Comparison of ENCODE assay signal across 1 cellular context in genomic region chr5:79513519-79514390, GRCh38.
A peak's percentile ranks its signal among the peaks of the same experiment; 100 is the strongest.
TF ChIP-seq lines count a peak whose summit lies in the region.

A gene with protein sequence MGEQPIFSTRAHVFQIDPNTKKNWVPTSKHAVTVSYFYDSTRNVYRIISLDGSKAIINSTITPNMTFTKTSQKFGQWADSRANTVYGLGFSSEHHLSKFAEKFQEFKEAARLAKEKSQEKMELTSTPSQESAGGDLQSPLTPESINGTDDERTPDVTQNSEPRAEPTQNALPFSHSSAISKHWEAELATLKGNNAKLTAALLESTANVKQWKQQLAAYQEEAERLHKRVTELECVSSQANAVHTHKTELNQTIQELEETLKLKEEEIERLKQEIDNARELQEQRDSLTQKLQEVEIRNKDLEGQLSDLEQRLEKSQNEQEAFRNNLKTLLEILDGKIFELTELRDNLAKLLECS (minus strand): TSS chr5:79514134. CDS start chr5:79512774, 1,360 bp downstream.

TF ChIP-seq in GM12878, 131 proteins besides CTCF, POLR2A, EP300 and RAD21 (continued from another document and continues in another):
- TF ChIP-seq CUX1 (IDR thresholded peaks at IDR 0.05; ENCODE audit: insufficient replicate concordance, low read depth, low read length) (no peak), NR2C1 (IDR thresholded peaks at IDR 0.05) (no peak), E4F1 (IDR thresholded peaks at IDR 0.05; ENCODE audit: borderline replicate concordance, partially characterized antibody) (no peak), RFX5 (IDR thresholded peaks at IDR 0.05; ENCODE audit: low read depth, low read length) (no peak), YBX1 (IDR thresholded peaks at IDR 0.05) (no peak), GATAD2B (conservative IDR thresholded peaks at IDR 0.05; ENCODE audit: low read depth) (peak; percentile 68), ZNF687 (IDR thresholded peaks at IDR 0.05) (peak; percentile 46; the same call in 1 of the 2 replicates), RB1 (IDR thresholded peaks at IDR 0.05; ENCODE audit: borderline replicate concordance) (0 out of 2 replicates have a peak, but pooled peaks have one; percentile 40), SPI1 (IDR thresholded peaks at IDR 0.05; ENCODE audit: borderline replicate concordance, insufficient read depth, low read depth, low read length) (no peak), FOS (IDR thresholded peaks at IDR 0.05; ENCODE audit: borderline replicate concordance, extremely low read depth, insufficient read length) (no peak), ZZZ3 (IDR thresholded peaks at IDR 0.05; ENCODE audit: control insufficient read depth, insufficient read length, low read depth) (no peak), CBX3 (IDR thresholded peaks at IDR 0.05; ENCODE audit: borderline replicate concordance, low read depth) (no peak), NFIC (IDR thresholded peaks at IDR 0.05; ENCODE audit: low read depth, low read length) (no peak), DPF2 (IDR thresholded peaks at IDR 0.05) (no peak), BACH1 (IDR thresholded peaks at IDR 0.05; ENCODE audit: borderline replicate concordance) (0 out of 2 replicates have a peak, but pooled peaks have one; percentile 47), BRCA1 (IDR thresholded peaks at IDR 0.05; ENCODE audit: low read depth, low read length) (0 out of 2 replicates have a peak, but pooled peaks have one; percentile 29), BHLHE40 (IDR thresholded peaks at IDR 0.05; ENCODE audit: borderline replicate concordance in 1 of 2, low read depth in 2 of 2, low read length in 1 of 2) (peak in 1 of 2 experiments; percentile 60; a peak in 2 of 4 replicates), ZNF622 (IDR thresholded peaks at IDR 0.05) (no peak), MYC (IDR thresholded peaks at IDR 0.05; ENCODE audit: insufficient read depth, insufficient read length, insufficient replicate concordance, low read length, severe bottlenecking) (no peak), SMARCA5 (IDR thresholded peaks at IDR 0.05) (peak; percentile 24), YY1 (IDR thresholded peaks at IDR 0.05; ENCODE audit: low read depth, low read length) (no peak), IKZF1 (conservative IDR thresholded peaks at IDR 0.05) (peak; percentile 79; the same call in 1 of the 2 replicates), EGR1 (IDR thresholded peaks at IDR 0.05; ENCODE audit: borderline replicate concordance in 1 of 2, low read depth in 2 of 2, low read length in 2 of 2) (no peak; a peak in 1 of 3 replicates), ASH2L (IDR thresholded peaks at IDR 0.05; ENCODE audit: borderline replicate concordance, low read depth) (no peak), HDAC6 (IDR thresholded peaks at IDR 0.05; ENCODE audit: unreplicated experiment) (no peak), TAF1 (IDR thresholded peaks at IDR 0.05; ENCODE audit: borderline replicate concordance, low read depth, low read length) (no peak), BMI1 (IDR thresholded peaks at IDR 0.05; ENCODE audit: borderline replicate concordance) (no peak), CBX5 (IDR thresholded peaks at IDR 0.05; ENCODE audit: low read depth) (no peak)
- TF ChIP-seq, protein P1, sequence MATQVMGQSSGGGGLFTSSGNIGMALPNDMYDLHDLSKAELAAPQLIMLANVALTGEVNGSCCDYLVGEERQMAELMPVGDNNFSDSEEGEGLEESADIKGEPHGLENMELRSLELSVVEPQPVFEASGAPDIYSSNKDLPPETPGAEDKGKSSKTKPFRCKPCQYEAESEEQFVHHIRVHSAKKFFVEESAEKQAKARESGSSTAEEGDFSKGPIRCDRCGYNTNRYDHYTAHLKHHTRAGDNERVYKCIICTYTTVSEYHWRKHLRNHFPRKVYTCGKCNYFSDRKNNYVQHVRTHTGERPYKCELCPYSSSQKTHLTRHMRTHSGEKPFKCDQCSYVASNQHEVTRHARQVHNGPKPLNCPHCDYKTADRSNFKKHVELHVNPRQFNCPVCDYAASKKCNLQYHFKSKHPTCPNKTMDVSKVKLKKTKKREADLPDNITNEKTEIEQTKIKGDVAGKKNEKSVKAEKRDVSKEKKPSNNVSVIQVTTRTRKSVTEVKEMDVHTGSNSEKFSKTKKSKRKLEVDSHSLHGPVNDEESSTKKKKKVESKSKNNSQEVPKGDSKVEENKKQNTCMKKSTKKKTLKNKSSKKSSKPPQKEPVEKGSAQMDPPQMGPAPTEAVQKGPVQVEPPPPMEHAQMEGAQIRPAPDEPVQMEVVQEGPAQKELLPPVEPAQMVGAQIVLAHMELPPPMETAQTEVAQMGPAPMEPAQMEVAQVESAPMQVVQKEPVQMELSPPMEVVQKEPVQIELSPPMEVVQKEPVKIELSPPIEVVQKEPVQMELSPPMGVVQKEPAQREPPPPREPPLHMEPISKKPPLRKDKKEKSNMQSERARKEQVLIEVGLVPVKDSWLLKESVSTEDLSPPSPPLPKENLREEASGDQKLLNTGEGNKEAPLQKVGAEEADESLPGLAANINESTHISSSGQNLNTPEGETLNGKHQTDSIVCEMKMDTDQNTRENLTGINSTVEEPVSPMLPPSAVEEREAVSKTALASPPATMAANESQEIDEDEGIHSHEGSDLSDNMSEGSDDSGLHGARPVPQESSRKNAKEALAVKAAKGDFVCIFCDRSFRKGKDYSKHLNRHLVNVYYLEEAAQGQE (IDR thresholded peaks at IDR 0.05; ENCODE audit: low read depth, low read length) = no peak
- TF ChIP-seq, protein P2, sequence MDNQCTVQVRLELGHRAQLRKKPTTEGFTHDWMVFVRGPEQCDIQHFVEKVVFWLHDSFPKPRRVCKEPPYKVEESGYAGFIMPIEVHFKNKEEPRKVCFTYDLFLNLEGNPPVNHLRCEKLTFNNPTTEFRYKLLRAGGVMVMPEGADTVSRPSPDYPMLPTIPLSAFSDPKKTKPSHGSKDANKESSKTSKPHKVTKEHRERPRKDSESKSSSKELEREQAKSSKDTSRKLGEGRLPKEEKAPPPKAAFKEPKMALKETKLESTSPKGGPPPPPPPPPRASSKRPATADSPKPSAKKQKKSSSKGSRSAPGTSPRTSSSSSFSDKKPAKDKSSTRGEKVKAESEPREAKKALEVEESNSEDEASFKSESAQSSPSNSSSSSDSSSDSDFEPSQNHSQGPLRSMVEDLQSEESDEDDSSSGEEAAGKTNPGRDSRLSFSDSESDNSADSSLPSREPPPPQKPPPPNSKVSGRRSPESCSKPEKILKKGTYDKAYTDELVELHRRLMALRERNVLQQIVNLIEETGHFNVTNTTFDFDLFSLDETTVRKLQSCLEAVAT (IDR thresholded peaks at IDR 0.05) = no peak
- TF ChIP-seq, protein P3, sequence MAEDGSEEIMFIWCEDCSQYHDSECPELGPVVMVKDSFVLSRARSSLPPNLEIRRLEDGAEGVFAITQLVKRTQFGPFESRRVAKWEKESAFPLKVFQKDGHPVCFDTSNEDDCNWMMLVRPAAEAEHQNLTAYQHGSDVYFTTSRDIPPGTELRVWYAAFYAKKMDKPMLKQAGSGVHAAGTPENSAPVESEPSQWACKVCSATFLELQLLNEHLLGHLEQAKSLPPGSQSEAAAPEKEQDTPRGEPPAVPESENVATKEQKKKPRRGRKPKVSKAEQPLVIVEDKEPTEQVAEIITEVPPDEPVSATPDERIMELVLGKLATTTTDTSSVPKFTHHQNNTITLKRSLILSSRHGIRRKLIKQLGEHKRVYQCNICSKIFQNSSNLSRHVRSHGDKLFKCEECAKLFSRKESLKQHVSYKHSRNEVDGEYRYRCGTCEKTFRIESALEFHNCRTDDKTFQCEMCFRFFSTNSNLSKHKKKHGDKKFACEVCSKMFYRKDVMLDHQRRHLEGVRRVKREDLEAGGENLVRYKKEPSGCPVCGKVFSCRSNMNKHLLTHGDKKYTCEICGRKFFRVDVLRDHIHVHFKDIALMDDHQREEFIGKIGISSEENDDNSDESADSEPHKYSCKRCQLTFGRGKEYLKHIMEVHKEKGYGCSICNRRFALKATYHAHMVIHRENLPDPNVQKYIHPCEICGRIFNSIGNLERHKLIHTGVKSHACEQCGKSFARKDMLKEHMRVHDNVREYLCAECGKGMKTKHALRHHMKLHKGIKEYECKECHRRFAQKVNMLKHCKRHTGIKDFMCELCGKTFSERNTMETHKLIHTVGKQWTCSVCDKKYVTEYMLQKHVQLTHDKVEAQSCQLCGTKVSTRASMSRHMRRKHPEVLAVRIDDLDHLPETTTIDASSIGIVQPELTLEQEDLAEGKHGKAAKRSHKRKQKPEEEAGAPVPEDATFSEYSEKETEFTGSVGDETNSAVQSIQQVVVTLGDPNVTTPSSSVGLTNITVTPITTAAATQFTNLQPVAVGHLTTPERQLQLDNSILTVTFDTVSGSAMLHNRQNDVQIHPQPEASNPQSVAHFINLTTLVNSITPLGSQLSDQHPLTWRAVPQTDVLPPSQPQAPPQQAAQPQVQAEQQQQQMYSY (CRISPR knock-in tag; IDR thresholded peaks at IDR 0.05) = no peak
